ENCODE assay signal across 9 cellular contexts in the genomic region with DNA sequence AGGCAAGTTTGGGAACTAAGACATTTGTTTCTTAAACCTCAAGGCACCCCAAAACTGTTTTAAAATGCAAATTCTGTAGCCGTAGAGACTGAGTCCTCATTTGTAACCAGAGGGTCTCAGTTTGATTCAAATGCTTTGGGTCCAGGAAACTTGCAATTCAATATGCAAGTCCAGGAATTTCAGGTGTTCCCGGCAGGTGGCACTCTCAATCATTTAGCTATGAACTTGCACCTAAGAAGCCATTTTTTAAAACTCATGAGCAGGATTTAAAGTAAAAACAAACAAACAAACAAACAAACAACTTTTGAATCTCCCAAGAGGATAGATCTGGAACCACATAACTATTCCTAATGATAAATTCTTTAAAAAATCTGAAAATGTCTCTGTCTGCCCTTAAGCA. TPM values are rescaled to one million over a fixed set of nuclear protein-coding genes. Genes with fewer than 3 reads are reported as not detected.
A peak's percentile ranks its signal among the peaks of the same experiment; 100 is the strongest.
DNase-seq lines count a peak whose midpoint lies in the region; TF ChIP-seq lines count a peak whose summit lies in the region.
"Had no signal": no experiment of that assay in that cellular context is flagged by ENCODE, and none has a peak within 500 bp of the region (broad histone marks: within the 10 kb centered on the region; RNA-seq: fewer than 3 reads in every experiment).

No MANE protein-coding gene starts in this region.

- no peaks in the 10 kb centered on the region for H3K27me3 ChIP-seq in WERI-Rb-1 (ENCODE audit: insufficient read depth, low read depth, severe bottlenecking)

- no peak overlapping the region for H3K4me3 ChIP-seq in WERI-Rb-1 (ENCODE audit: low read depth, low read length)

- peak; percentile 16 for DNase-seq in NCI-H1105 treated with DMSO at 0.1 percent for 48 hours (lab: John Stamatoyannopoulos, UW)
- no peak for DNase-seq in NCI-H1105 (lab: John Stamatoyannopoulos, UW)
- DNase-seq in HT-29 (ENCODE audit: low spot score): peak; percentile 81
- DNase-seq in WERI-Rb-1: peak; percentile 48
- peak; percentile 20 to 43 for DNase-seq in lung microvascular endothelial cell (ENCODE audit: low read depth in 2 of 2)
- DNase-seq in NK-92 (lab: John Stamatoyannopoulos, UW; ENCODE audit: unreplicated experiment): no peak
- no peak for DNase-seq in stimulated activated naive CD4-positive, alpha-beta T cell treated with Interleukin-2 at 50 U/mL for 16 hours (lab: John Stamatoyannopoulos, UW)
- DNase-seq in islet precursor cell: no peak
- DNase-seq: effector CD8-positive, alpha-beta T cell had no signal

- no peaks in the 10 kb centered on the region for H3K9me3 ChIP-seq in WERI-Rb-1 (ENCODE audit: severe bottlenecking)

- peak; percentile 29; the same call in 1 of the 2 replicates for TF ChIP-seq CTCF in WERI-Rb-1 (IDR thresholded peaks at IDR 0.05; ENCODE audit: low read depth, low read length)

- H3K36me3 ChIP-seq in WERI-Rb-1: no peaks in the 10 kb centered on the region

- no peak overlapping the region for H3K27ac ChIP-seq in WERI-Rb-1

RNA-seq across cellular contexts. Expression of a gene that starts 8.7 kb away (rescaled TPM):
- total RNA-seq in HT-29 (2014; rRNA removed; shearing (Covaris generic)): 26.0 and 27.3 TPM in 2 replicates
- under 0.01 and 0.20 TPM in 2 replicates for total RNA-seq in lung microvascular endothelial cell

Comparison
In these comparisons a context has a peak if more than half of its experiments do, and no peak if none do; other contexts are left out.
1. DNase-seq: peak in NCI-H1105 treated with DMSO at 0.1 percent for 48 hours (single experiment), HT-29 (single experiment), WERI-Rb-1 (single experiment) and lung microvascular endothelial cell (2 of 2); none in NCI-H1105 (single experiment), NK-92 (single experiment), stimulated activated naive CD4-positive, alpha-beta T cell treated with Interleukin-2 at 50 U/mL for 16 hours (single experiment) and islet precursor cell (single experiment).
2. RNA of a gene that starts 8.7 kb away (total RNA-seq): 26.0 to 27.3 TPM in HT-29; under 0.01 to 0.20 TPM in lung microvascular endothelial cell; every median in the first group is over 10 times any median in the second.